In genomic region chr10:45997994-45998763, GRCh38 we compare ENCODE assay signal across 1 cellular context.
TF ChIP-seq lines count a peak whose summit lies in the region.

No MANE protein-coding gene starts in this region.

TF ChIP-seq in WTC11, 78 proteins besides CTCF, POLR2A, EP300 and RAD21 (continued from another document):
- TF ChIP-seq MLX (CRISPR knock-in tag; IDR thresholded peaks at IDR 0.05) = no peak
